In genomic region chr4:110195561-110196205, GRCh38 we compare ENCODE assay signal across 8 cellular contexts. TPM values are rescaled to one million over a fixed set of nuclear protein-coding genes. Genes with fewer than 3 reads are reported as not detected.
A peak's percentile ranks its signal among the peaks of the same experiment; 100 is the strongest.
DNase-seq lines count a peak whose midpoint lies in the region; ATAC-seq, FAIRE-seq and TF ChIP-seq lines count a peak whose summit lies in the region.

No MANE protein-coding gene starts in this region.

- peak overlapping the region; percentile 8 for H3K4ac ChIP-seq in H1 (replicated peaks; ENCODE audit: insufficient read length, low read depth, low read length)

- peak overlapping the region; percentile 91; the same call in 1 of the 2 replicates for H4K8ac ChIP-seq in H1 (ENCODE audit: extremely low read depth, insufficient read depth, low read length)

- intact Hi-C loops in naive thymus-derived CD4-positive, alpha-beta T cell (cut with micrococcal nuclease) = loop anchor here (1.0 to 10.0 kb wide), 12 partner anchors 107 to 1573 kb away; partner anchors contain the start of genes OSTC (in 2 of the 2), CASP6 (in 1 of the 2), GAR1 (in 1 of the 2) and MCUB (in 1 of the 2)

- H3K23me2 ChIP-seq in H1 (ENCODE audit: low read depth, low read length) = peaks cover 14% of the 10 kb centered on the region

- H2AFZ ChIP-seq in H1 (ENCODE audit: low read length) = peak overlapping the region; percentile 54; the same call in 1 of the 2 replicates

- H3K36me3 Mint-ChIP-seq in naive thymus-derived CD4-positive, alpha-beta T cell = peaks cover 0 to 14% (median 0%) of the 10 kb centered on the region in 5 donors

- TF ChIP-seq CTCF in H1 (IDR thresholded peaks at IDR 0.05; ENCODE audit: control extremely low read depth in 1 of 3, insufficient read depth in 1 of 3, low read depth in 1 of 3, low read length in 3 of 3) = no peak

- peak overlapping the region; percentile 91 to 99 (median 96) for H3K27ac Mint-ChIP-seq in naive thymus-derived CD4-positive, alpha-beta T cell

- DNase-seq in stimulated activated CD4-positive, alpha-beta T cell treated with anti-CD3 and anti-CD28 coated beads, Interleukin-1b, Interleukin-23, amount 100 ng/mL, for 48 hours = peak; percentile 6
- DNase-seq in stimulated activated CD4-positive, alpha-beta T cell treated with anti-CD3 and anti-CD28 coated beads, Interleukin-2, amount 100 ng/mL, for 48 hours = no peak
- DNase-seq in RKO (ENCODE audit: low spot score) (peak; percentile 41), H1 (ENCODE audit: low read depth in 1 of 2, low spot score in 2 of 2) (no peak), NK-92 (lab: John Stamatoyannopoulos, UW; ENCODE audit: unreplicated experiment) (no peak)
- DNase-seq in naive thymus-derived CD4-positive, alpha-beta T cell = peak in 3 of 9 donors; percentile 9 to 20 (median 20)

- no peak for TF ChIP-seq RAD21 in H1 (IDR thresholded peaks at IDR 0.05 in 1 of 2, conservative IDR thresholded peaks at IDR 0.05 in 1 of 2; ENCODE audit: low read depth in 2 of 2, low read length in 2 of 2)

- TF ChIP-seq POLR2A in H1 (IDR thresholded peaks at IDR 0.05; ENCODE audit: control extremely low read depth in 1 of 2, low read depth in 2 of 2, low read length in 2 of 2) = no peak

- peak overlapping the region; percentile 76 to 96 (median 92) for H3K9ac ChIP-seq in H1 (replicated peaks in 1 of 4; ENCODE audit: extremely low read depth in 1 of 4, low read depth in 3 of 4, low read length in 3 of 4)

- WGBS in H1 (ENCODE audit: extremely low coverage in 1 of 2, insufficient coverage in 1 of 2, insufficient read length in 1 of 2, insufficient replicate concordance in 2 of 2, low coverage in 1 of 2, low lambda C conversion rate in 2 of 2, missing lambda C conversion rate in 1 of 2), 2 experiments = 38% methylated on average over 11 of the region's 11 CpGs; no CpG with 5 or more reads in 1 of the 2 experiments

- H3K4me1 Mint-ChIP-seq in naive thymus-derived CD4-positive, alpha-beta T cell = peaks cover 16 to 53% (median 31%) of the 10 kb centered on the region in 7 donors

- no peak overlapping the region for H2BK20ac ChIP-seq in H1 (ENCODE audit: low read length)

- H3K23ac ChIP-seq in H1 (ENCODE audit: insufficient read length) = no peak overlapping the region

- TF ChIP-seq EP300 in H1 (IDR thresholded peaks at IDR 0.05; ENCODE audit: borderline replicate concordance in 1 of 2, low read depth in 2 of 2, low read length in 2 of 2) = no peak

- ATAC-seq in HG02885 (IDR thresholded peaks at IDR 0.05; ENCODE audit: poor library complexity, unreplicated experiment) = peak; percentile 1
- ATAC-seq in naive thymus-derived CD4-positive, alpha-beta T cell = no peak
- no peak for ATAC-seq in GM18907 (IDR thresholded peaks at IDR 0.05; ENCODE audit: unreplicated experiment)

- peak overlapping the region; percentile 85; the same call in 1 of the 2 replicates for H2BK15ac ChIP-seq in H1 (ENCODE audit: low read length)

- H3K27ac ChIP-seq in H1 (ENCODE audit: low read depth, low read length) = peak overlapping the region; percentile 84
- peak overlapping the region; percentile 79 for H3K27ac ChIP-seq in naive thymus-derived CD4-positive, alpha-beta T cell (ENCODE audit: low read depth, low read length)

- CTCF ChIA-PET in H1 (lab: Charles Lee; ENCODE audit: partially characterized antibody) = no interaction called here
- CTCF ChIA-PET in naive thymus-derived CD4-positive, alpha-beta T cell (lab: Charles Lee) = interaction anchor here (1.2 kb wide), 1 partner anchor 15 kb away, joined by 3 read pairs; no protein-coding TSS in a partner anchor

- POLR2A ChIA-PET in H1 (lab: Charles Lee; ENCODE audit: partially characterized antibody) = interaction anchor here (1.6 kb wide), 1 partner anchor 311 kb away, joined by 3 read pairs; no protein-coding TSS in a partner anchor
- POLR2A ChIA-PET in naive thymus-derived CD4-positive, alpha-beta T cell (lab: Charles Lee) = interaction anchor here (1.1 to 1.9 kb wide), 2 partner anchors 30 to 32 kb away, joined by 3 to 13 read pairs; no protein-coding TSS in a partner anchor

- peak overlapping the region; percentile 88 to 91 for H3K4me2 ChIP-seq in H1 (ENCODE audit: insufficient read depth in 1 of 2, low read depth in 2 of 2, low read length in 2 of 2)

- peak overlapping the region; percentile 84 for H2BK120ac ChIP-seq in H1 (replicated peaks; ENCODE audit: low read depth, low read length)

- H3K36me3 ChIP-seq in H1 (ENCODE audit: control insufficient read depth in 2 of 4, insufficient read depth in 4 of 4, low read length in 3 of 4) = peaks cover 0 to 17% (median 0%) of the 10 kb centered on the region in 4 experiments; a peak in 1 of 8 replicates
- peaks cover 0 to 9% (median 0%) of the 10 kb centered on the region in 3 experiments for H3K36me3 ChIP-seq in naive thymus-derived CD4-positive, alpha-beta T cell (ENCODE audit: control insufficient read depth in 2 of 3, insufficient read depth in 3 of 3, low read length in 3 of 3)

- peak overlapping the region; percentile 25 for H3K14ac ChIP-seq in H1 (ENCODE audit: insufficient read length)

- peak overlapping the region; percentile 95 for H4K91ac ChIP-seq in H1 (replicated peaks; ENCODE audit: insufficient read length, low read length)

- H3K27me3 ChIP-seq in H1 (replicated peaks in 1 of 4; ENCODE audit: control insufficient read depth in 3 of 4, extremely low read depth in 1 of 4, insufficient read depth in 3 of 4, low read length in 3 of 4) = no peaks in the 10 kb centered on the region
- no peaks in the 10 kb centered on the region for H3K27me3 ChIP-seq in naive thymus-derived CD4-positive, alpha-beta T cell (ENCODE audit: control insufficient read depth in 2 of 2, insufficient read depth in 2 of 2, low read length in 2 of 2)

- no peak for FAIRE-seq in H1 (lab: Jason Lieb, UNC)

- peak overlapping the region; percentile 91 to 100 (median 95) for H3K4me3 Mint-ChIP-seq in naive thymus-derived CD4-positive, alpha-beta T cell

- no peaks in the 10 kb centered on the region for H4K20me1 ChIP-seq in H1 (replicated peaks in 1 of 2; ENCODE audit: control insufficient read depth in 1 of 2, insufficient read depth in 2 of 2, low read length in 2 of 2)

- H3K9me3 Mint-ChIP-seq in naive thymus-derived CD4-positive, alpha-beta T cell = peaks cover 0 to 1% (median 0%) of the 10 kb centered on the region in 11 donors

- H2BK12ac ChIP-seq in H1 (ENCODE audit: low read depth, low read length) = peak overlapping the region; percentile 78; the same call in 1 of the 2 replicates

- peak overlapping the region; percentile 98 for H3K18ac ChIP-seq in H1 (ENCODE audit: extremely low read depth, low read length)

- H3K79me1 ChIP-seq in H1 (ENCODE audit: low read depth, low read length) = no peaks in the 10 kb centered on the region

- peaks cover 4 to 15% (median 10%) of the 10 kb centered on the region in 4 experiments; a peak in 5 of 7 replicates for H3K4me1 ChIP-seq in H1 (replicated peaks in 1 of 4; ENCODE audit: control insufficient read depth in 3 of 4, insufficient read depth in 4 of 4, low read length in 3 of 4)
- peaks cover 0 to 11% of the 10 kb centered on the region in 2 donors for H3K4me1 ChIP-seq in naive thymus-derived CD4-positive, alpha-beta T cell (ENCODE audit: control insufficient read depth in 2 of 2, insufficient read depth in 2 of 2, low read length in 2 of 2)

- peak overlapping the region; percentile 69 for H2AK5ac ChIP-seq in H1 (ENCODE audit: low read depth, low read length)

- H3K79me2 ChIP-seq in H1 (ENCODE audit: control insufficient read depth in 1 of 2, insufficient read depth in 2 of 2, low read length in 2 of 2) = peaks cover 0 to 68% of the 10 kb centered on the region in 2 experiments; a peak in 2 of 4 replicates

- peak overlapping the region; percentile 72 to 95 (median 84) for H3K4me3 ChIP-seq in H1 (ENCODE audit: extremely low read depth in 1 of 4, insufficient read depth in 2 of 4, low read depth in 3 of 4, low read length in 4 of 4)
- H3K4me3 ChIP-seq in naive thymus-derived CD4-positive, alpha-beta T cell (ENCODE audit: low read length) = peak overlapping the region; percentile 97

- H2BK5ac ChIP-seq in H1 (ENCODE audit: low read depth, low read length) = peak overlapping the region; percentile 95

- H3K27me3 Mint-ChIP-seq in naive thymus-derived CD4-positive, alpha-beta T cell = no peaks in the 10 kb centered on the region

- H3K9me3 ChIP-seq in H1 (ENCODE audit: insufficient read depth in 2 of 2, low read depth in 1 of 2, low read length in 1 of 2) = no peaks in the 10 kb centered on the region
- no peaks in the 10 kb centered on the region for H3K9me3 ChIP-seq in naive thymus-derived CD4-positive, alpha-beta T cell (ENCODE audit: control insufficient read depth in 2 of 3, low read length in 3 of 3)

- peak overlapping the region; percentile 83 for H4K5ac ChIP-seq in H1 (ENCODE audit: insufficient read length, low read depth, low read length)

- H3K56ac ChIP-seq in H1 (replicated peaks; ENCODE audit: insufficient read length, low read depth, low read length) = peak overlapping the region; percentile 70

TF ChIP-seq in H1, 55 proteins besides CTCF, POLR2A, EP300 and RAD21:
- no peak for TF ChIP-seq SAP30 (IDR thresholded peaks at IDR 0.05; ENCODE audit: insufficient read depth, insufficient replicate concordance, low read length)
- no peak for TF ChIP-seq BCL11A (IDR thresholded peaks at IDR 0.05; ENCODE audit: low read depth in 2 of 2, low read length in 2 of 2)
- TF ChIP-seq E2F6 (IDR thresholded peaks at IDR 0.05) = 0 out of 2 replicates have a peak, but pooled peaks have one; percentile 46
- peak; percentile 39; the same call in 1 of the 2 replicates for TF ChIP-seq YY1 (IDR thresholded peaks at IDR 0.05; ENCODE audit: low read depth, low read length)

RNA-seq across cellular contexts. Expression of gene ELOVL6, which starts 2.7 kb away (rescaled TPM):
- total RNA-seq in H1 (2021; fragmentation: NEBNext Ultra II Directional; extraction: Animal tissue kit (Norgen Biotek cat#: 25700)) = 86.6 and 89.6 TPM in 2 replicates
- polyA plus RNA-seq in H1 (2011; rRNA removed) = 18.6 and 27.8 TPM in 2 replicates
- 49.1 TPM for polyA plus RNA-seq in H1 (2011; cell fraction: cytosol; rRNA removed)
- 28.8 TPM for polyA plus RNA-seq in H1 (2011; cell fraction: nucleus; rRNA removed)
- polyA plus RNA-seq in H1 (2012, experiment 1 of 2) = 53.7 to 81.8 TPM (median 55.0 TPM) in 4 replicates
- polyA plus RNA-seq in H1 (2012, experiment 2 of 2) = 27.8 TPM
- polyA plus RNA-seq in H1 (2013, experiment 1 of 2) = 105 TPM
- polyA plus RNA-seq in H1 (2013, experiment 2 of 2) = 124 TPM
- 93.8 and 126 TPM in 2 replicates for polyA minus RNA-seq in H1 (2011; rRNA and poly(A)+ RNA removed)
- polyA minus RNA-seq in H1 (2011; cell fraction: cytosol; rRNA and poly(A)+ RNA removed) = 37.6 TPM
- polyA minus RNA-seq in H1 (2011; cell fraction: nucleus; rRNA and poly(A)+ RNA removed) = 80.1 TPM
- total RNA-seq in naive thymus-derived CD4-positive, alpha-beta T cell = 10 to 100 TPM in 1 of 5 experiments, 1 to 10 TPM in 2, under 1 TPM in 2; 0.24 to 32.9 (median 2.0) TPM
- under 1 TPM; 0.13 to 0.41 TPM for polyA plus RNA-seq in naive thymus-derived CD4-positive, alpha-beta T cell

Comparison
In these comparisons a context has a peak if more than half of its experiments do, and no peak if none do; other contexts are left out.
1. DNase-seq: peak in stimulated activated CD4-positive, alpha-beta T cell treated with anti-CD3 and anti-CD28 coated beads, Interleukin-1b, Interleukin-23, amount 100 ng/mL, for 48 hours (single experiment) and RKO (single experiment); none in stimulated activated CD4-positive, alpha-beta T cell treated with anti-CD3 and anti-CD28 coated beads, Interleukin-2, amount 100 ng/mL, for 48 hours (0 of 2), H1 (0 of 2) and NK-92 (single experiment).